Comparison of ENCODE assay signal across 29 cellular contexts in genomic region chr1:226552061-226552460, GRCh38. TPM values are rescaled to one million over a fixed set of nuclear protein-coding genes. Genes with fewer than 3 reads are reported as not detected.
"Had no signal": no experiment of that assay in that cellular context is flagged by ENCODE, and none has a peak within 500 bp of the region (broad histone marks: within the 10 kb centered on the region; RNA-seq: fewer than 3 reads in every experiment).

No MANE protein-coding gene starts in this region.

- ATAC-seq: activated CD4-positive, alpha-beta T cell treated with anti-CD3 and anti-CD28 coated beads for 36 hours; activated CD4-positive, CD25-positive, alpha-beta regulatory T cell treated with anti-CD3 and anti-CD28 coated beads, Interleukin-2, amount 50 U/mL, for 24 hours; activated CD8-positive, alpha-beta memory T cell treated with anti-CD3 and anti-CD28 coated beads, Interleukin-2, amount 10 ng/mL, durations not matched to agents 7 days and 5 days; activated CD8-positive, alpha-beta T cell treated with anti-CD3 and anti-CD28 coated beads, Interleukin-2, amount 10 ng/mL, durations not matched to agents 7 days and 5 days; activated naive CD8-positive, alpha-beta T cell treated with anti-CD3 and anti-CD28 coated beads, Interleukin-2, amount 50 U/mL, for 24 hours; WTC11 had no signal

- H3K4me3 ChIP-seq: ascending aorta, cardiac muscle cell had no signal

- H3K9me3 ChIP-seq: ascending aorta had no signal

- DNase-seq: activated CD4-positive, alpha-beta memory T cell treated with anti-CD3 and anti-CD28 coated beads, Interleukin-2, amount 10 ng/mL, durations not matched to agents 7 days and 5 days; activated CD4-positive, alpha-beta T cell treated with anti-CD3 and anti-CD28 coated beads for 1 hour; activated CD4-positive, alpha-beta T cell treated with anti-CD3 and anti-CD28 coated beads for 36 hours; activated CD4-positive, alpha-beta T cell treated with anti-CD3 and anti-CD28 coated beads for 48 hours; activated CD4-positive, alpha-beta T cell treated with anti-CD3 and anti-CD28 coated beads, Interleukin-2, amount 10 ng/mL, durations not matched to agents 7 days and 5 days; activated CD4-positive, alpha-beta T cell treated with anti-CD3 and anti-CD28 coated beads, Interleukin-2, amount 50 U/mL, for 48 hours; activated CD4-positive, CD25-positive, alpha-beta regulatory T cell; activated CD8-positive, alpha-beta memory T cell treated with anti-CD3 and anti-CD28 coated beads for 24 hours; activated CD8-positive, alpha-beta memory T cell treated with anti-CD3 and anti-CD28 coated beads, Interleukin-2, amount 10 ng/mL, durations not matched to agents 7 days and 5 days; activated CD8-positive, alpha-beta memory T cell treated with anti-CD3 and anti-CD28 coated beads, Interleukin-2, amount 50 U/mL, for 48 hours; activated CD8-positive, alpha-beta T cell treated with anti-CD3 and anti-CD28 coated beads, Interleukin-2, amount 10 ng/mL, durations not matched to agents 7 days and 5 days; activated effector memory CD4-positive, alpha-beta T cell treated with Interleukin-2 at 50 U/mL for 16 hours; activated gamma-delta T cell; activated naive CD4-positive, alpha-beta T cell treated with anti-CD3 and anti-CD28 coated beads, Interleukin-2, amount 10 ng/mL, durations not matched to agents 7 days and 5 days; activated naive CD4-positive, alpha-beta T cell treated with Interleukin-2 at 50 U/mL for 16 hours; activated naive CD8-positive, alpha-beta T cell treated with anti-CD3 and anti-CD28 coated beads, Interleukin-2, amount 10 ng/mL, durations not matched to agents 7 days and 5 days; activated naive CD8-positive, alpha-beta T cell treated with anti-CD3 and anti-CD28 coated beads, Interleukin-2, amount 50 U/mL, for 24 hours; activated T-cell treated with anti-CD3 and anti-CD28 coated beads, Interleukin-2, amount 50 U/mL, for 24 hours; activated T-cell treated with anti-CD3 and anti-CD28 coated beads, Interleukin-2, amount 50 U/mL, for 48 hours; cerebellar nuclear complex; T-helper 2 cell; T-helper 9 cell; WERI-Rb-1 had no signal

- H3K27me3 ChIP-seq: ascending aorta had no signal

- H3K36me3 ChIP-seq: ascending aorta, cardiac muscle cell, WERI-Rb-1 had no signal

- H3K27ac ChIP-seq: ascending aorta, cardiac muscle cell, WERI-Rb-1 had no signal

RNA-seq across cellular contexts. Expression of gene STUM, which starts 3.5 kb away (rescaled TPM):
- total RNA-seq: activated CD4-positive, alpha-beta memory T cell treated with anti-CD3 and anti-CD28 coated beads, Interleukin-2, amount 10 ng/mL, durations not matched to agents 7 days and 5 days; activated CD4-positive, alpha-beta T cell treated with anti-CD3 and anti-CD28 coated beads for 36 hours; activated CD4-positive, alpha-beta T cell treated with anti-CD3 and anti-CD28 coated beads, Interleukin-2, amount 10 ng/mL, durations not matched to agents 7 days and 5 days; activated CD8-positive, alpha-beta memory T cell treated with anti-CD3 and anti-CD28 coated beads, Interleukin-2, amount 10 ng/mL, durations not matched to agents 7 days and 5 days; activated CD8-positive, alpha-beta T cell treated with anti-CD3 and anti-CD28 coated beads, Interleukin-2, amount 10 ng/mL, durations not matched to agents 7 days and 5 days; activated naive CD8-positive, alpha-beta T cell treated with anti-CD3 and anti-CD28 coated beads, Interleukin-2, amount 10 ng/mL, durations not matched to agents 7 days and 5 days; activated T-helper 2 cell treated with anti-CD3 and anti-CD28 coated beads, Interferon-gamma antibody, Interleukin-2, Interleukin-4, amounts not matched to agents 10 μg/mL and 5 μg/mL and 100 μg/mL, durations not matched to agents 14 hours and 24 hours and 36 hours; bronchial epithelial cell had no signal
